8 cellular contexts compared by ENCODE assay signal in the genomic region with DNA sequence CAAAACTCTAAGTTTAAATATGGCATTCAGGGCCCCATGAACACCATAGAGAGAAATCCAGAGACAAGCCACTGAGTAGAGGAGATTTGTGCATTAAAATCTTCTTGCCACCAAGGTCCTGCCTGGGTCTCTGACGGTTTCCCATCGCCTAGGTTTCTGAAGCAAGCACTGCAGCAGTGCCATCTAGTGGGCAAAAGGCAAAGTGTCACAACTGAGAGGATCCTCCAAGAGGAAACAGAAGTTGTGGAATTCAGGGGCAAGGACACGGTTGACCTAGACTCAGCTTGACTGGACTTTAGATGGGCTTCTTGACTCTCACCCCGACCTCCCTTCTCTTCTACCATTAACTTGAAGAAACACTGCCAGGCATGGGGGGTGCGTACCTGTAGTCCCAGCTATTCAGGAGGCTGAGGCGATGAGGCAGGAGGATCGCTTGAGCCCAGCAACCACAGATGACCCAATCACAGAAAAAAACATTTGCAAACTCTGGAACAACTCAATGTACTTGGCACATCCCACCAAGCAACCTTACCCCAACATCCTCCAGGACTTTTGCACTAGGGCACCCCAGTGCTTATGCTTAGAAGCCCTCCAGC.
DNase-seq lines count a peak whose midpoint lies in the region; ATAC-seq and TF ChIP-seq lines count a peak whose summit lies in the region.

No MANE protein-coding gene starts in this region.

- ATAC-seq in GM18502 (IDR thresholded peaks at IDR 0.05; ENCODE audit: poor library complexity, unreplicated experiment) (peak; percentile 64), memory B cell (ENCODE audit: low read depth) (no peak), HG03457 (IDR thresholded peaks at IDR 0.05; ENCODE audit: unreplicated experiment) (no peak)
- peak; percentile 39 for ATAC-seq in stimulated activated naive CD8-positive, alpha-beta T cell treated with anti-CD3 and anti-CD28 coated beads, Interleukin-15, amount 100 ng/mL, for 72 hours

- no peaks in the 10 kb centered on the region for H3K36me3 Mint-ChIP-seq in memory B cell

- peaks cover 4% of the 10 kb centered on the region for H3K4me1 Mint-ChIP-seq in memory B cell
- no peaks in the 10 kb centered on the region for H3K4me1 Mint-ChIP-seq in stimulated activated naive CD8-positive, alpha-beta T cell treated with anti-CD3 and anti-CD28 coated beads, Interleukin-15, amount 100 ng/mL, for 72 hours

- no peak overlapping the region for H3K4me3 Mint-ChIP-seq in memory B cell
- H3K4me3 Mint-ChIP-seq in stimulated activated naive CD8-positive, alpha-beta T cell treated with anti-CD3 and anti-CD28 coated beads, Interleukin-15, amount 100 ng/mL, for 72 hours: no peak overlapping the region

- peak; percentile 97 for TF ChIP-seq CTCF in VCaP (conservative IDR thresholded peaks at IDR 0.05)

- H3K9me3 Mint-ChIP-seq in memory B cell: peaks cover 3% of the 10 kb centered on the region
- no peaks in the 10 kb centered on the region for H3K9me3 Mint-ChIP-seq in stimulated activated naive CD8-positive, alpha-beta T cell treated with anti-CD3 and anti-CD28 coated beads, Interleukin-15, amount 100 ng/mL, for 72 hours

- H3K27ac Mint-ChIP-seq in memory B cell: no peak overlapping the region
- no peak overlapping the region for H3K27ac Mint-ChIP-seq in stimulated activated naive CD8-positive, alpha-beta T cell treated with anti-CD3 and anti-CD28 coated beads, Interleukin-15, amount 100 ng/mL, for 72 hours

- no peak overlapping the region for H3K27ac ChIP-seq in VCaP

- peak; percentile 84 for DNase-seq in Ammon's horn (ENCODE audit: low spot score)
- peak; percentile 54 for DNase-seq in NCI-H146 (lab: John Stamatoyannopoulos, UW)
- DNase-seq in effector CD8-positive, alpha-beta T cell (lab: John Stamatoyannopoulos, UW): peak; percentile 2
- peak; percentile 23 to 27 for DNase-seq in memory B cell (ENCODE audit: low spot score in 2 of 2)
- peak; percentile 31 to 33 for DNase-seq in stimulated activated naive CD8-positive, alpha-beta T cell treated with anti-CD3 and anti-CD28 coated beads, Interleukin-15, amount 100 ng/mL, for 72 hours

- peaks cover 5% of the 10 kb centered on the region for H3K27me3 Mint-ChIP-seq in memory B cell
- H3K27me3 Mint-ChIP-seq in stimulated activated naive CD8-positive, alpha-beta T cell treated with anti-CD3 and anti-CD28 coated beads, Interleukin-15, amount 100 ng/mL, for 72 hours: peaks cover 19% of the 10 kb centered on the region

Comparison
In these comparisons a context has a peak if more than half of its experiments do, and no peak if none do; other contexts are left out.
1. DNase-seq: peak in every context shown above with its lines; median percentile 84 in Ammon's horn; 54 in NCI-H146; 32 in stimulated activated naive CD8-positive, alpha-beta T cell treated with anti-CD3 and anti-CD28 coated beads, Interleukin-15, amount 100 ng/mL, for 72 hours; 25 in memory B cell; 2 in effector CD8-positive, alpha-beta T cell.
2. ATAC-seq: peak in GM18502 (single experiment) and stimulated activated naive CD8-positive, alpha-beta T cell treated with anti-CD3 and anti-CD28 coated beads, Interleukin-15, amount 100 ng/mL, for 72 hours (single experiment); none in memory B cell (single experiment) and HG03457 (single experiment).